8 cellular contexts compared by ENCODE assay signal in genomic region chr17:40417258-40417608, GRCh38. TPM values are rescaled to one million over a fixed set of nuclear protein-coding genes. Genes with fewer than 3 reads are reported as not detected.
DNase-seq lines count a peak whose midpoint lies in the region; ATAC-seq and TF ChIP-seq lines count a peak whose summit lies in the region.

No MANE protein-coding gene starts in this region.

- TF ChIP-seq CTCF in fibroblast of the aortic adventitia (IDR thresholded peaks at IDR 0.05; ENCODE audit: insufficient read depth, low read length), result no peak

- ATAC-seq in HG03439 (IDR thresholded peaks at IDR 0.05; ENCODE audit: unreplicated experiment) (peak; percentile 25), HG02852 (IDR thresholded peaks at IDR 0.05; ENCODE audit: unreplicated experiment) (no peak), HG03378 (IDR thresholded peaks at IDR 0.05; ENCODE audit: unreplicated experiment) (no peak)

- no peak for DNase-seq in activated naive CD4-positive, alpha-beta T cell treated with anti-CD3 and anti-CD28 coated beads, Interleukin-2, amount 10 ng/mL, durations not matched to agents 7 days and 5 days
- DNase-seq in activated naive CD4-positive, alpha-beta T cell (lab: John Stamatoyannopoulos, UW), result no peak
- DNase-seq in SK-MEL-5 (ENCODE audit: low read depth, low spot score) (peak; percentile 28), fibroblast of the aortic adventitia (ENCODE audit: low read depth) (no peak), skeletal muscle cell (ENCODE audit: low read depth) (no peak)

- H3K4me1 Mint-ChIP-seq in activated naive CD4-positive, alpha-beta T cell treated with anti-CD3 and anti-CD28 coated beads, Interleukin-2, amount 10 ng/mL, durations not matched to agents 7 days and 5 days, result peaks cover 57% of the 10 kb centered on the region

- H3K4me3 ChIP-seq in fibroblast of the aortic adventitia (ENCODE audit: low read depth, low read length) (peak overlapping the region; percentile 84), skeletal muscle cell (ENCODE audit: low read depth, low read length) (peak overlapping the region; percentile 82)

- CTCF ChIA-PET in activated naive CD4-positive, alpha-beta T cell treated with anti-CD3 and anti-CD28 coated beads, Interleukin-2, amount 10 ng/mL, durations not matched to agents 7 days and 5 days (lab: Charles Lee), result interaction anchor here (0.9 to 5.5 kb wide), 14 partner anchors 10 to 144 kb away, joined by 3 to 52 read pairs (median 4); partner anchors contain the start of gene IGFBP4

- H3K27ac Mint-ChIP-seq in activated naive CD4-positive, alpha-beta T cell treated with anti-CD3 and anti-CD28 coated beads, Interleukin-2, amount 10 ng/mL, durations not matched to agents 7 days and 5 days, result peak overlapping the region; percentile 92

- no peaks in the 10 kb centered on the region for H3K27me3 Mint-ChIP-seq in activated naive CD4-positive, alpha-beta T cell treated with anti-CD3 and anti-CD28 coated beads, Interleukin-2, amount 10 ng/mL, durations not matched to agents 7 days and 5 days

- peaks cover 26% of the 10 kb centered on the region for H3K36me3 Mint-ChIP-seq in activated naive CD4-positive, alpha-beta T cell treated with anti-CD3 and anti-CD28 coated beads, Interleukin-2, amount 10 ng/mL, durations not matched to agents 7 days and 5 days

- peak overlapping the region; percentile 90 for H3K4me3 Mint-ChIP-seq in activated naive CD4-positive, alpha-beta T cell treated with anti-CD3 and anti-CD28 coated beads, Interleukin-2, amount 10 ng/mL, durations not matched to agents 7 days and 5 days

- H3K9me3 Mint-ChIP-seq in activated naive CD4-positive, alpha-beta T cell treated with anti-CD3 and anti-CD28 coated beads, Interleukin-2, amount 10 ng/mL, durations not matched to agents 7 days and 5 days, result no peaks in the 10 kb centered on the region

- in situ Hi-C loops in SK-MEL-5 (cut with HindIII; ENCODE audit: low pct_unique_long_range_greater_than_20kb, low sequenced_read_pairs), result loop anchor here (25.0 kb wide), 1 partner anchor 355 kb away; the partner anchor contains the start of genes MED24 and THRA

RNA-seq across cellular contexts. Expression of gene TOP2A, which starts 0.5 kb away (rescaled TPM):
- total RNA-seq in SK-MEL-5 (2014; rRNA removed; shearing (Covaris generic)), result 114 and 117 TPM in 2 replicates
- polyA plus RNA-seq in SK-MEL-5 (2015; cell fraction: cytosol; rRNA removed), result 102 and 129 TPM in 2 replicates
- 176 and 249 TPM in 2 replicates for polyA plus RNA-seq in SK-MEL-5 (2015; cell fraction: nucleus; rRNA removed)
- 25.3 and 145 TPM in 2 replicates for total RNA-seq in fibroblast of the aortic adventitia (ENCODE audit: low replicate concordance)

RNA-seq across cellular contexts. Expression of gene IGFBP4, which starts 26.0 kb away (rescaled TPM):
- total RNA-seq in SK-MEL-5 (2014; rRNA removed; shearing (Covaris generic)), result 24.5 and 25.0 TPM in 2 replicates
- polyA plus RNA-seq in SK-MEL-5 (2015; cell fraction: cytosol; rRNA removed), result 162 and 191 TPM in 2 replicates
- 16.1 and 17.3 TPM in 2 replicates for polyA plus RNA-seq in SK-MEL-5 (2015; cell fraction: nucleus; rRNA removed)
- 314 and 706 TPM in 2 replicates for total RNA-seq in fibroblast of the aortic adventitia (ENCODE audit: low replicate concordance)

RNA-seq across cellular contexts. Expression of gene GJD3, which starts 52.7 kb away (rescaled TPM):
- not detected in 2 replicates for total RNA-seq in SK-MEL-5 (2014; rRNA removed; shearing (Covaris generic))
- 0.18 TPM in 1 of 2 replicates, not detected in the other for polyA plus RNA-seq in SK-MEL-5 (2015; cell fraction: cytosol; rRNA removed)
- not detected in 2 replicates for polyA plus RNA-seq in SK-MEL-5 (2015; cell fraction: nucleus; rRNA removed)
- 5.9 TPM in 1 of 2 replicates, not detected in the other for total RNA-seq in fibroblast of the aortic adventitia (ENCODE audit: low replicate concordance)

Comparison
In these comparisons a context has a peak if more than half of its experiments do, and no peak if none do; other contexts are left out.
1. RNA of gene IGFBP4, which starts 26.0 kb away (total RNA-seq): 314 to 706 TPM in fibroblast of the aortic adventitia; 24.5 to 25.0 TPM in SK-MEL-5; every median in the first group is over 10 times any median in the second.